ENCODE assay signal across 25 cellular contexts in the genomic region with DNA sequence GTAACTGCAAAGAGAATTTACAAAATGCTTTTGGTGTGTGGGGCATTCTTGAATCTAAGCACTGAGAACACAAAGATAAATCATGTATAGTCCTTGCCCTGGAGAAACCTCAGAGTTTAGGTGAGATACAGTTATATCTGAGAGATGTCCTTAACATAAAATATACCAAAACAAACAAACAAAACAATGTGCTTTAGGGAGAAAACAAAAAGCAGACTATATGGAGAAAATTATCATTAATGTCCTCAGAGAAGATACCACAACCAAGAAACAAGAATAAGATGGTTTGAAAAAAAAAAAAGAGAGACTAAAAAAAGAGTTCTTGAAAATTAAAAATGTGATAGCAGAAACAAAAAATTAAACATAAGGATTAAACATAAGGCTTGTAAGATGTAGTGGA.
"Had no signal": no experiment of that assay in that cellular context is flagged by ENCODE, and none has a peak within 500 bp of the region (broad histone marks: within the 10 kb centered on the region; RNA-seq: fewer than 3 reads in every experiment).

No MANE protein-coding gene starts in this region.

- H3K27ac Mint-ChIP-seq: stimulated activated naive B cell treated with anti-CD40 and anti-IgM and Interleukin-4, amounts not matched to agents 10 μg/mL and 1 μg/mL and 100 μg/mL, for 72 hours; stimulated activated naive CD8-positive, alpha-beta T cell treated with anti-CD3 and anti-CD28 coated beads, Interleukin-15, amount 100 ng/mL, for 72 hours had no signal

- H3K4me3 ChIP-seq: coronary artery, dorsolateral prefrontal cortex, esophagus muscularis mucosa, hepatocyte, prostate gland, spleen, thoracic aorta, transverse colon had no signal

- DNase-seq: caudate nucleus; dorsolateral prefrontal cortex; effector memory CD4-positive, alpha-beta T cell; foreskin fibroblast; head of caudate nucleus; left colon; occipital lobe; retina; spleen; stimulated activated CD4-positive, alpha-beta T cell treated with anti-CD3 and anti-CD28 coated beads, Interleukin-15, amount 100 ng/mL, for 24 hours; stimulated activated CD4-positive, alpha-beta T cell treated with anti-CD3 and anti-CD28 coated beads, Interleukin-1b, Interleukin-23, amount 100 ng/mL, for 48 hours; stimulated activated CD4-positive, alpha-beta T cell treated with anti-CD3 and anti-CD28 coated beads, Interleukin-4, amount 100 ng/mL, for 24 hours; stimulated activated naive B cell treated with anti-CD40 and anti-IgM and Interleukin-4, amounts not matched to agents 10 μg/mL and 1 μg/mL and 100 μg/mL, for 72 hours; stimulated activated naive CD8-positive, alpha-beta T cell treated with anti-CD3 and anti-CD28 coated beads, Interleukin-15, amount 100 ng/mL, for 72 hours; substantia nigra; transverse colon had no signal

- H3K4me1 ChIP-seq: parathyroid adenoma, prostate gland had no signal

- H3K9me3 Mint-ChIP-seq: stimulated activated naive B cell treated with anti-CD40 and anti-IgM and Interleukin-4, amounts not matched to agents 10 μg/mL and 1 μg/mL and 100 μg/mL, for 72 hours; stimulated activated naive CD8-positive, alpha-beta T cell treated with anti-CD3 and anti-CD28 coated beads, Interleukin-15, amount 100 ng/mL, for 72 hours had no signal

- H3K9ac ChIP-seq: parathyroid adenoma had no signal

- ATAC-seq: left colon; sciatic nerve; stimulated activated naive CD8-positive, alpha-beta T cell treated with anti-CD3 and anti-CD28 coated beads, Interleukin-15, amount 100 ng/mL, for 72 hours had no signal

- H3K4me3 Mint-ChIP-seq: nephron; stimulated activated naive CD8-positive, alpha-beta T cell treated with anti-CD3 and anti-CD28 coated beads, Interleukin-15, amount 100 ng/mL, for 72 hours had no signal

- H3K27ac ChIP-seq: coronary artery, epithelial cell of prostate, hepatocyte, parathyroid adenoma, prostate gland, spleen, transverse colon had no signal

- H3K36me3 ChIP-seq: prostate gland, thoracic aorta, transverse colon had no signal

- H3K9me3 ChIP-seq: esophagus muscularis mucosa, prostate gland, spleen, thoracic aorta, transverse colon had no signal

- H3K27me3 ChIP-seq: dorsolateral prefrontal cortex, esophagus muscularis mucosa, hepatocyte, spleen, transverse colon had no signal

- H3K27me3 Mint-ChIP-seq: stimulated activated naive B cell treated with anti-CD40 and anti-IgM and Interleukin-4, amounts not matched to agents 10 μg/mL and 1 μg/mL and 100 μg/mL, for 72 hours had no signal
